ENCODE assay signal across 2 cellular contexts in genomic region chr7:156105337-156106106, GRCh38.
TF ChIP-seq lines count a peak whose summit lies in the region.

No MANE protein-coding gene starts in this region.

TF ChIP-seq in GM23338, 12 proteins besides CTCF, POLR2A, EP300 and RAD21 (continued from another document):
- TF ChIP-seq ETS1 (IDR thresholded peaks at IDR 0.05) (no peak), ZNF462 (CRISPR knock-in tag; IDR thresholded peaks at IDR 0.05) (no peak), EZH2 (IDR thresholded peaks at IDR 0.05; ENCODE audit: low read depth, unreplicated experiment) (no peak)

TF ChIP-seq in H1, 55 proteins besides CTCF, POLR2A, EP300 and RAD21 (continued from another document):
- TF ChIP-seq POU5F1 (IDR thresholded peaks at IDR 0.05; ENCODE audit: low read depth, low read length) = no peak
- no peak for TF ChIP-seq BCL11A (IDR thresholded peaks at IDR 0.05; ENCODE audit: low read depth in 2 of 2, low read length in 2 of 2)
- TF ChIP-seq PHF8 (conservative IDR thresholded peaks at IDR 0.05; ENCODE audit: low read depth, low read length) = no peak
